In genomic region chrX:31217111-31217510, GRCh38 we compare ENCODE assay signal across 26 cellular contexts.
"Had no signal": no experiment of that assay in that cellular context is flagged by ENCODE, and none has a peak within 500 bp of the region (broad histone marks: within the 10 kb centered on the region; RNA-seq: fewer than 3 reads in every experiment).

No MANE protein-coding gene starts in this region.

- H3K27ac Mint-ChIP-seq: activated B cell treated with CpG ODN at 0.5 μM for 24 hours; activated CD8-positive, alpha-beta T cell treated with anti-CD3 and anti-CD28 coated beads for 36 hours; activated naive CD8-positive, alpha-beta T cell treated with anti-CD3 and anti-CD28 coated beads, Interleukin-2, amount 10 ng/mL, durations not matched to agents 7 days and 5 days; activated T-helper 17 cell treated with anti-CD3 and anti-CD28 coated beads, Interleukin-2, amount 50 U/mL, for 72 hours; brain; naive thymus-derived CD4-positive, alpha-beta T cell; neural progenitor cell; stimulated activated naive CD8-positive, alpha-beta T cell treated with anti-CD3 and anti-CD28 coated beads, Interleukin-15, Interleukin-2, amounts not matched to agents 100 ng/mL and 50 ng/mL, for 24 hours had no signal

- H3K4me3 ChIP-seq: dorsolateral prefrontal cortex, left lung, mucosa of descending colon, neural progenitor cell, prostate gland, right atrium auricular region, vagina had no signal

- H3K9me3 Mint-ChIP-seq: activated B cell treated with CpG ODN at 0.5 μM for 24 hours; activated CD8-positive, alpha-beta T cell treated with anti-CD3 and anti-CD28 coated beads for 36 hours; activated naive CD8-positive, alpha-beta T cell treated with anti-CD3 and anti-CD28 coated beads, Interleukin-2, amount 10 ng/mL, durations not matched to agents 7 days and 5 days; activated T-helper 17 cell treated with anti-CD3 and anti-CD28 coated beads, Interleukin-2, amount 50 U/mL, for 72 hours; brain; naive thymus-derived CD4-positive, alpha-beta T cell; neural progenitor cell; stimulated activated naive CD8-positive, alpha-beta T cell treated with anti-CD3 and anti-CD28 coated beads, Interleukin-15, Interleukin-2, amounts not matched to agents 100 ng/mL and 50 ng/mL, for 24 hours had no signal

- H3K4me2 ChIP-seq: neural progenitor cell had no signal

- H3K4me1 Mint-ChIP-seq: activated T-helper 17 cell treated with anti-CD3 and anti-CD28 coated beads, Interleukin-2, amount 50 U/mL, for 72 hours; neural progenitor cell had no signal

- H3K9me3 ChIP-seq: left lung, mucosa of descending colon, prostate gland, right atrium auricular region, vagina had no signal

- H3K9ac ChIP-seq: neural progenitor cell had no signal

- H2AFZ ChIP-seq: neural progenitor cell had no signal

- H3K27me3 ChIP-seq: left lung, neural progenitor cell, right atrium auricular region, vagina had no signal

- H3K4me3 Mint-ChIP-seq: activated B cell treated with CpG ODN at 0.5 μM for 24 hours; activated CD8-positive, alpha-beta T cell treated with anti-CD3 and anti-CD28 coated beads for 36 hours; activated naive CD8-positive, alpha-beta T cell treated with anti-CD3 and anti-CD28 coated beads, Interleukin-2, amount 10 ng/mL, durations not matched to agents 7 days and 5 days; activated T-helper 17 cell treated with anti-CD3 and anti-CD28 coated beads, Interleukin-2, amount 50 U/mL, for 72 hours; brain; naive thymus-derived CD4-positive, alpha-beta T cell; neural progenitor cell; stimulated activated naive CD8-positive, alpha-beta T cell treated with anti-CD3 and anti-CD28 coated beads, Interleukin-15, Interleukin-2, amounts not matched to agents 100 ng/mL and 50 ng/mL, for 24 hours had no signal

- FAIRE-seq: colon, endometrium, frontal cortex had no signal

- H3K36me3 Mint-ChIP-seq: activated naive CD8-positive, alpha-beta T cell treated with anti-CD3 and anti-CD28 coated beads, Interleukin-2, amount 10 ng/mL, durations not matched to agents 7 days and 5 days; brain; naive thymus-derived CD4-positive, alpha-beta T cell had no signal

- DNase-seq: activated B cell treated with CpG ODN at 0.5 μM for 24 hours; activated CD4-positive, alpha-beta T cell treated with anti-CD3 and anti-CD28 coated beads for 48 hours; activated CD8-positive, alpha-beta T cell treated with anti-CD3 and anti-CD28 coated beads for 36 hours; activated naive CD4-positive, alpha-beta T cell treated with Interleukin-2 at 50 U/mL for 16 hours; activated naive CD8-positive, alpha-beta T cell treated with anti-CD3 and anti-CD28 coated beads, Interleukin-2, amount 10 ng/mL, durations not matched to agents 7 days and 5 days; activated T-cell treated with anti-CD3 and anti-CD28 coated beads, Interleukin-2, amount 50 U/mL, for 1 hour; amygdala; caudate nucleus; dorsolateral prefrontal cortex; head of caudate nucleus; left lung; mesenchymal stem cell; mucosa of descending colon; naive thymus-derived CD4-positive, alpha-beta T cell; stimulated activated CD4-positive, alpha-beta T cell treated with anti-CD3 and anti-CD28 coated beads, Interleukin-2, amount 100 ng/mL, for 24 hours; trophoblast cell had no signal

- H3K36me3 ChIP-seq: left lung, neural progenitor cell, prostate gland, right atrium auricular region, vagina had no signal

- H3K27me3 Mint-ChIP-seq: activated B cell treated with CpG ODN at 0.5 μM for 24 hours; activated CD8-positive, alpha-beta T cell treated with anti-CD3 and anti-CD28 coated beads for 36 hours; activated naive CD8-positive, alpha-beta T cell treated with anti-CD3 and anti-CD28 coated beads, Interleukin-2, amount 10 ng/mL, durations not matched to agents 7 days and 5 days; activated T-helper 17 cell treated with anti-CD3 and anti-CD28 coated beads, Interleukin-2, amount 50 U/mL, for 72 hours; naive thymus-derived CD4-positive, alpha-beta T cell; stimulated activated naive CD8-positive, alpha-beta T cell treated with anti-CD3 and anti-CD28 coated beads, Interleukin-15, Interleukin-2, amounts not matched to agents 100 ng/mL and 50 ng/mL, for 24 hours had no signal

- H3K27ac ChIP-seq: dorsolateral prefrontal cortex, left lung, neural progenitor cell, prostate gland, right atrium auricular region, vagina had no signal

- H3K4me1 ChIP-seq: left lung, neural progenitor cell, prostate gland, vagina had no signal

- ATAC-seq: activated CD8-positive, alpha-beta T cell treated with anti-CD3 and anti-CD28 coated beads for 36 hours; activated T-helper 17 cell treated with anti-CD3 and anti-CD28 coated beads, Interleukin-2, amount 50 U/mL, for 72 hours; left lung; mucosa of descending colon; naive thymus-derived CD4-positive, alpha-beta T cell had no signal
